ENCODE assay signal across 17 cellular contexts in the genomic region with DNA sequence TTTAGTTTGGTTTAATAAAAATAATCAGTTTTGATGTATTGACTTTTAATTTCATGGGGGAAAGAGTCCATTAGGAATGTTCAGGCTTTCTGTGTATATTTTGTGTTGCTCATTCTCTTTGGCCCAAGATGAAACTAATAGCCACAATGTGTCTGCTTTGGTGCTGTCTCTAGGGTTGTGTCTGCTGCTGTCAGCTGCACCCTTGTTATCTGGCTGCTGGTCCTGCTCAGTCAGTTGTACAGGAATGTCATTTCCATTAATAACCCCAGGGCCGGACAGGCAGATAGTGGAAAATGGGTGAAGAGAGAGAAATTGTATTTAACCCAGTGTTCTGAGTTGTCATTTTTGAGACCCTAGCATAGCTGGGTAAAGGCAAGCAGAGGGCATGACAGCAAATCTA.
"Had no signal": no experiment of that assay in that cellular context is flagged by ENCODE, and none has a peak within 500 bp of the region (broad histone marks: within the 10 kb centered on the region; RNA-seq: fewer than 3 reads in every experiment).

No MANE protein-coding gene starts in this region.

- ATAC-seq: left lobe of liver, lower lobe of right lung, upper lobe of right lung had no signal

- H3K4me3 ChIP-seq: coronary artery, lower lobe of right lung, sigmoid colon, thyroid gland, upper lobe of right lung, vagina had no signal

- H3K9me3 ChIP-seq: lower lobe of right lung, sigmoid colon, thyroid gland, upper lobe of right lung, vagina had no signal

- H3K27me3 ChIP-seq: sigmoid colon, thyroid gland, upper lobe of right lung, vagina had no signal

- H3K36me3 ChIP-seq: lower lobe of right lung, sigmoid colon, thyroid gland, upper lobe of right lung, vagina had no signal

- H3K27me3 Mint-ChIP-seq: memory B cell had no signal

- H3K4me1 ChIP-seq: lower lobe of right lung, sigmoid colon, thyroid gland, upper lobe of right lung, vagina had no signal

- H3K27ac ChIP-seq: coronary artery, lower lobe of right lung, sigmoid colon, thyroid gland, upper lobe of right lung, vagina had no signal

- H3K27ac Mint-ChIP-seq: endodermal cell, immature natural killer cell, memory B cell, naive B cell, nephron progenitor cell had no signal

- H3K9me3 Mint-ChIP-seq: immature natural killer cell, memory B cell had no signal

- H3K4me1 Mint-ChIP-seq: endodermal cell, immature natural killer cell, memory B cell, naive B cell had no signal

- H3K36me3 Mint-ChIP-seq: immature natural killer cell, memory B cell, naive B cell had no signal

- H3K4me3 Mint-ChIP-seq: endodermal cell, immature natural killer cell, memory B cell, naive B cell, nephron progenitor cell had no signal

- DNase-seq: effector CD4-positive, alpha-beta T cell; endodermal cell; erythroblast; immature natural killer cell; lower lobe of right lung; naive B cell; nephron progenitor cell; sigmoid colon; small intestine; stimulated activated CD4-positive, alpha-beta T cell treated with anti-CD3 and anti-CD28 coated beads, Interleukin-12 subunit alpha, Interleukin-12 subunit beta, amount 100 ng/mL, for 4 hours; stimulated activated naive CD4-positive, alpha-beta T cell treated with Interleukin-2 at 50 U/mL for 16 hours; thyroid gland; upper lobe of right lung had no signal
